Comparison of ENCODE assay signal across 10 cellular contexts in the genomic region with DNA sequence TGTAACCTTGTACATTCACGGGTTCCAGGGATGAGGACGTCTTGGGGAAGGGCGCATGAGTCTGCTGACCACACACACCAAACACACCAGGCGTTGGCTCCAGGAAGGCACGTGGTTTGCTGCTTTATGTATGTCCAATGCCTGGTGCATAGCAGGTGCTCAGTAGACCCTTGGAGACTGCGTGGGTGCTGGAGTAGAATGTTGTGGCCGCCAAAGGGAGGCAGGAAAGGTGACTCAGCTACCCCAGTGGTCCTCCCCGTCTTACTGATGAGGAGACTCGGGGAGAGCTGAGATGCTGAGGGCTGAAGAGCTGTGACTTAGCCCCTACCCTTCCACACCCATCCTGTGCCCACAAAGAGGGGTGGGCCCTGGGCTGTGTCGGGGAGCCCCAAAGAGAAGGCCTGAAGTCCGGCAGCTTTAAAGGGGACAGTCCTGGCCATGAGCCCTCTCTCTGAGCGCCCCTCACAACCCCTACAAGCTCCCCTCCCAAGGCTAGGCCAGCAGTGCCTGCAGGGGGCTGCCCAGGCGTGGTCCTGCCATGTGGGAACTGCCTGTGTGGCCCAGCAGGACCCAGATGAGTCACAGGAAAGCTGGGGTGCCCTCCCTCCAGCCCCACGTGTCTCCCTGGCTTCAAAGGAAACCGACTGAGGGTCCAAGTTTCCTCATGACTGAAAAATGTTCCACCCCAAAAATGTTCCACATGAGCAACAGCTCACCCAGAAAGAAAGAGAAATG. TPM values are rescaled to one million over a fixed set of nuclear protein-coding genes. Genes with fewer than 3 reads are reported as not detected.
DNase-seq lines count a peak whose midpoint lies in the region; ATAC-seq and TF ChIP-seq lines count a peak whose summit lies in the region.
"Had no signal": no experiment of that assay in that cellular context is flagged by ENCODE, and none has a peak within 500 bp of the region (broad histone marks: within the 10 kb centered on the region; RNA-seq: fewer than 3 reads in every experiment).

No MANE protein-coding gene starts in this region.

- H3K27ac Mint-ChIP-seq in activated CD4-positive, alpha-beta T cell treated with anti-CD3 and anti-CD28 coated beads for 36 hours: peak overlapping the region; percentile 96
- H3K27ac Mint-ChIP-seq: endodermal cell had no signal

- intact Hi-C loops in activated CD4-positive, alpha-beta T cell treated with anti-CD3 and anti-CD28 coated beads for 36 hours (cut with DNase I, micrococcal nuclease): loop anchor here (1.0 to 10.0 kb wide), 4 partner anchors 61 to 919 kb away; a partner anchor contains a TSS

- H3K4me3 Mint-ChIP-seq in activated CD4-positive, alpha-beta T cell treated with anti-CD3 and anti-CD28 coated beads for 36 hours: peak overlapping the region; percentile 76
- H3K4me3 Mint-ChIP-seq: endodermal cell had no signal

- POLR2A ChIA-PET in activated CD4-positive, alpha-beta T cell treated with anti-CD3 and anti-CD28 coated beads for 36 hours (lab: Charles Lee): interaction anchor here (0.5 to 1.4 kb wide), 6 partner anchors 10 to 217 kb away, joined by 3 to 6 read pairs (median 4); a partner anchor contains a TSS

- DNase-seq in GM13976 (ENCODE audit: low spot score): peak; percentile 46
- peak; percentile 87 for DNase-seq in activated CD4-positive, alpha-beta T cell treated with anti-CD3 and anti-CD28 coated beads for 36 hours
- DNase-seq in fibroblast of gingiva (ENCODE audit: low read depth): peak; percentile 68
- DNase-seq in stimulated activated CD4-positive, alpha-beta T cell treated with anti-CD3 and anti-CD28 coated beads, Interleukin-4, amount 100 ng/mL, for 48 hours (ENCODE audit: low read depth in 2 of 2): peak; percentile 72 to 80
- DNase-seq in hippocampal formation (lab: John Stamatoyannopoulos, UW): no peak
- DNase-seq: endodermal cell, NCI-H345 had no signal

- CTCF ChIA-PET in activated CD4-positive, alpha-beta T cell treated with anti-CD3 and anti-CD28 coated beads for 36 hours (lab: Charles Lee): interaction anchor here (0.7 to 3.5 kb wide), 3 partner anchors 9 to 16 kb away, joined by 3 to 38 read pairs (median 3); no protein-coding TSS in a partner anchor

- H3K36me3 Mint-ChIP-seq in activated CD4-positive, alpha-beta T cell treated with anti-CD3 and anti-CD28 coated beads for 36 hours (ENCODE audit: low read depth): peaks cover 10% of the 10 kb centered on the region

- peaks cover 3% of the 10 kb centered on the region for H3K9me3 Mint-ChIP-seq in activated CD4-positive, alpha-beta T cell treated with anti-CD3 and anti-CD28 coated beads for 36 hours (ENCODE audit: low read depth)
- H3K9me3 Mint-ChIP-seq: endodermal cell had no signal

- no peak for TF ChIP-seq CTCF in GM13976 (IDR thresholded peaks at IDR 0.05; ENCODE audit: borderline replicate concordance, control extremely low read depth, extremely low read depth, insufficient read depth, missing control alignments)

- no peaks in the 10 kb centered on the region for H3K27me3 Mint-ChIP-seq in activated CD4-positive, alpha-beta T cell treated with anti-CD3 and anti-CD28 coated beads for 36 hours

- peak; percentile 52 for ATAC-seq in activated CD4-positive, alpha-beta T cell treated with anti-CD3 and anti-CD28 coated beads for 36 hours
- ATAC-seq in HG02610 (IDR thresholded peaks at IDR 0.05; ENCODE audit: unreplicated experiment) (no peak), GM21390 (IDR thresholded peaks at IDR 0.05; ENCODE audit: unreplicated experiment) (no peak), HG02885 (IDR thresholded peaks at IDR 0.05; ENCODE audit: poor library complexity, unreplicated experiment) (no peak)

- in situ Hi-C loops in GM13976 (cut with MboI; ENCODE audit: low sequenced_read_pairs, unreplicated experiment): no loop called here

- H3K4me1 Mint-ChIP-seq in activated CD4-positive, alpha-beta T cell treated with anti-CD3 and anti-CD28 coated beads for 36 hours: peaks cover 63% of the 10 kb centered on the region
- H3K4me1 Mint-ChIP-seq: endodermal cell had no signal

RNA-seq across cellular contexts. Expression of a gene that starts 28.0 kb away (rescaled TPM):
- total RNA-seq in activated CD4-positive, alpha-beta T cell treated with anti-CD3 and anti-CD28 coated beads for 36 hours: under 1 TPM; 0.21 to 0.43 TPM

Comparison
In these comparisons a context has a peak if more than half of its experiments do, and no peak if none do; other contexts are left out.
1. DNase-seq: peak in GM13976 (single experiment), activated CD4-positive, alpha-beta T cell treated with anti-CD3 and anti-CD28 coated beads for 36 hours (single experiment), fibroblast of gingiva (single experiment) and stimulated activated CD4-positive, alpha-beta T cell treated with anti-CD3 and anti-CD28 coated beads, Interleukin-4, amount 100 ng/mL, for 48 hours (2 of 2); none in hippocampal formation (0 of 2).